Comparison of ENCODE assay signal across 14 cellular contexts in genomic region chr10:51744235-51744634, GRCh38.
"Had no signal": no experiment of that assay in that cellular context is flagged by ENCODE, and none has a peak within 500 bp of the region (broad histone marks: within the 10 kb centered on the region; RNA-seq: fewer than 3 reads in every experiment).

No MANE protein-coding gene starts in this region.

- H3K9me3 ChIP-seq: lower lobe of right lung, neutrophil, thyroid gland had no signal

- H3K4me3 ChIP-seq: cardiac muscle cell, lower lobe of right lung, skin epidermis, thyroid gland had no signal

- ATAC-seq: activated CD8-positive, alpha-beta T cell treated with anti-CD3 and anti-CD28 coated beads for 36 hours; foreskin keratinocyte; lower lobe of right lung; naive thymus-derived CD4-positive, alpha-beta T cell had no signal

- H3K27ac Mint-ChIP-seq: activated CD8-positive, alpha-beta T cell treated with anti-CD3 and anti-CD28 coated beads for 36 hours; activated naive CD4-positive, alpha-beta T cell treated with anti-CD3 and anti-CD28 coated beads for 36 hours; activated T-helper 1 cell treated with anti-CD3 and anti-CD28 coated beads, Interleukin-12 subunit alpha, Interleukin-12 subunit beta, Interleukin-2, Interleukin-4 antibody, amounts not matched to agents 30 ng/mL and 10 ng/mL and 1 ng/mL, durations not matched to agents 14 hours and 24 hours and 36 hours; immature natural killer cell; naive thymus-derived CD4-positive, alpha-beta T cell had no signal

- H3K4me1 ChIP-seq: foreskin keratinocyte, lower lobe of right lung, thyroid gland had no signal

- H3K4me3 Mint-ChIP-seq: activated CD8-positive, alpha-beta T cell treated with anti-CD3 and anti-CD28 coated beads for 36 hours; activated naive CD4-positive, alpha-beta T cell treated with anti-CD3 and anti-CD28 coated beads for 36 hours; activated T-helper 1 cell treated with anti-CD3 and anti-CD28 coated beads, Interleukin-12 subunit alpha, Interleukin-12 subunit beta, Interleukin-2, Interleukin-4 antibody, amounts not matched to agents 30 ng/mL and 10 ng/mL and 1 ng/mL, durations not matched to agents 14 hours and 24 hours and 36 hours; immature natural killer cell; naive thymus-derived CD4-positive, alpha-beta T cell had no signal

- H3K4me1 Mint-ChIP-seq: immature natural killer cell; naive thymus-derived CD4-positive, alpha-beta T cell had no signal

- H3K36me3 Mint-ChIP-seq: immature natural killer cell; naive thymus-derived CD4-positive, alpha-beta T cell had no signal

- H3K27me3 ChIP-seq: cardiac muscle cell, foreskin keratinocyte, neutrophil, thyroid gland had no signal

- H3K36me3 ChIP-seq: cardiac muscle cell, lower lobe of right lung, neutrophil, thyroid gland had no signal

- DNase-seq: activated CD8-positive, alpha-beta memory T cell treated with anti-CD3 and anti-CD28 coated beads, Interleukin-2, amount 50 U/mL, for 4 hours; activated CD8-positive, alpha-beta T cell treated with anti-CD3 and anti-CD28 coated beads for 36 hours; activated naive CD4-positive, alpha-beta T cell treated with anti-CD3 and anti-CD28 coated beads for 36 hours; foreskin keratinocyte; immature natural killer cell; lower lobe of right lung; naive thymus-derived CD4-positive, alpha-beta T cell; posterior cingulate gyrus; thyroid gland had no signal

- H3K27ac ChIP-seq: cardiac muscle cell, foreskin keratinocyte, lower lobe of right lung, neutrophil, skin epidermis, thyroid gland, VCaP had no signal

- H3K9me3 Mint-ChIP-seq: activated CD8-positive, alpha-beta T cell treated with anti-CD3 and anti-CD28 coated beads for 36 hours; activated naive CD4-positive, alpha-beta T cell treated with anti-CD3 and anti-CD28 coated beads for 36 hours; activated T-helper 1 cell treated with anti-CD3 and anti-CD28 coated beads, Interleukin-12 subunit alpha, Interleukin-12 subunit beta, Interleukin-2, Interleukin-4 antibody, amounts not matched to agents 30 ng/mL and 10 ng/mL and 1 ng/mL, durations not matched to agents 14 hours and 24 hours and 36 hours; immature natural killer cell; naive thymus-derived CD4-positive, alpha-beta T cell had no signal
